In the genomic region with DNA sequence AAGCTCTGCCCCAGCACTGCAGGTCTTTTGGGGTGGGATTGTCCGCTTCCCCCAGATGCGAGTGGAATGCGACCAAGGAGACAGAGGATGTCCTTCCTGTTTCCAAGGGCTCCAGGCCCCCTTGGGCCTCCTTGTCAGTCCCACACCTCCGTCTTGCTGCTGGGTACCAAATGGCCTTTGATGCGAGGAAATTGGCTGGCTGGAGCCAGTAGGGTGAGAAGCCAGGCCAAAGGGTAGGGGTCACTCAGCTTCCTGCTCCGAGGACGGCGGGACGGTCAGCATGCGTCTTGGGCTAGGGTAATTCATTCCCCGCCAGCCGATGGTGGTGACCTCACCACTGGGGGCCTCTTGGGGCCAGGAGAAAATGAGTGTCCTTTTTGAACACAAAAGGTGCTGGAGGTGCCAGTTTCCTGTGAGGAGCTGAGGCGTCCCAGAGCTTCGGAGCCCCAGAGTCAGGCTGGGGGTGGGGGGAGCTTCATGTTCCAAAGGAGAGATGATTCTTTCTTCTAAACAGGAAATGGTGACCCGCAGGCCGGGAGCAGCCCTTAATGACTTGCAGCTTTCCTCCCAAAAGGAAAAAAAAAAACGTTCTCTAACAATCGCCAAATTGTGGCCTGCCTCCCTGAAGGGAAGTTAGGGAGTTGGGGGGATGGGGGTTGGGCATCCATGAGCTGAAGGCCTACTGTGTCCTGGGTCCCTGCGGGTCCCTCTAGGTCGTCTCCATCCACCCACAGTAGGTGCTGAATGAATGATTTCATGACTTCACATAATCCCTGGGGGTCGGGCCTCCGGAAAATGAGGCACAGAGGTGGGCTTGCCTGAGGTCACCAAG, we compare ENCODE assay signal across 1 cellular context.
TF ChIP-seq lines count a peak whose summit lies in the region.

No MANE protein-coding gene starts in this region.

TF ChIP-seq in A549, 52 proteins besides CTCF, POLR2A, EP300 and RAD21 (continued from another document):
- TF ChIP-seq, protein P1, sequence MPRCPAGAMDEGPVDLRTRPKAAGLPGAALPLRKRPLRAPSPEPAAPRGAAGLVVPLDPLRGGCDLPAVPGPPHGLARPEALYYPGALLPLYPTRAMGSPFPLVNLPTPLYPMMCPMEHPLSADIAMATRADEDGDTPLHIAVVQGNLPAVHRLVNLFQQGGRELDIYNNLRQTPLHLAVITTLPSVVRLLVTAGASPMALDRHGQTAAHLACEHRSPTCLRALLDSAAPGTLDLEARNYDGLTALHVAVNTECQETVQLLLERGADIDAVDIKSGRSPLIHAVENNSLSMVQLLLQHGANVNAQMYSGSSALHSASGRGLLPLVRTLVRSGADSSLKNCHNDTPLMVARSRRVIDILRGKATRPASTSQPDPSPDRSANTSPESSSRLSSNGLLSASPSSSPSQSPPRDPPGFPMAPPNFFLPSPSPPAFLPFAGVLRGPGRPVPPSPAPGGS (IDR thresholded peaks at IDR 0.05): no peak
- TF ChIP-seq HEYL (CRISPR knock-in tag; IDR thresholded peaks at IDR 0.05) (no peak), BHLHE40 (IDR thresholded peaks at IDR 0.05; ENCODE audit: low read depth, low read length) (no peak), HDAC2 (IDR thresholded peaks at IDR 0.05) (no peak), CBX2 (IDR thresholded peaks at IDR 0.05; ENCODE audit: borderline replicate concordance, low read depth) (no peak), ZC3H11A (IDR thresholded peaks at IDR 0.05) (no peak), POLR2AphosphoS2 (conservative IDR thresholded peaks at IDR 0.05; ENCODE audit: low read length) (no peak; the same call in 1 of the 2 replicates), MAFK (IDR thresholded peaks at IDR 0.05; ENCODE audit: partially characterized antibody) (no peak), FOXS1 (CRISPR knock-in tag; IDR thresholded peaks at IDR 0.05) (no peak), PHF8 (IDR thresholded peaks at IDR 0.05; ENCODE audit: borderline replicate concordance, low read depth) (no peak), EHMT2 (IDR thresholded peaks at IDR 0.05; ENCODE audit: low read depth) (no peak)
- TF ChIP-seq, protein P2, sequence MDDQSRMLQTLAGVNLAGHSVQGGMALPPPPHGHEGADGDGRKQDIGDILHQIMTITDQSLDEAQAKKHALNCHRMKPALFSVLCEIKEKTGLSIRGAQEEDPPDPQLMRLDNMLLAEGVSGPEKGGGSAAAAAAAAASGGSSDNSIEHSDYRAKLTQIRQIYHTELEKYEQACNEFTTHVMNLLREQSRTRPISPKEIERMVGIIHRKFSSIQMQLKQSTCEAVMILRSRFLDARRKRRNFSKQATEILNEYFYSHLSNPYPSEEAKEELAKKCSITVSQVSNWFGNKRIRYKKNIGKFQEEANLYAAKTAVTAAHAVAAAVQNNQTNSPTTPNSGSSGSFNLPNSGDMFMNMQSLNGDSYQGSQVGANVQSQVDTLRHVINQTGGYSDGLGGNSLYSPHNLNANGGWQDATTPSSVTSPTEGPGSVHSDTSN (IDR thresholded peaks at IDR 0.05): no peak
- TF ChIP-seq, protein P3, sequence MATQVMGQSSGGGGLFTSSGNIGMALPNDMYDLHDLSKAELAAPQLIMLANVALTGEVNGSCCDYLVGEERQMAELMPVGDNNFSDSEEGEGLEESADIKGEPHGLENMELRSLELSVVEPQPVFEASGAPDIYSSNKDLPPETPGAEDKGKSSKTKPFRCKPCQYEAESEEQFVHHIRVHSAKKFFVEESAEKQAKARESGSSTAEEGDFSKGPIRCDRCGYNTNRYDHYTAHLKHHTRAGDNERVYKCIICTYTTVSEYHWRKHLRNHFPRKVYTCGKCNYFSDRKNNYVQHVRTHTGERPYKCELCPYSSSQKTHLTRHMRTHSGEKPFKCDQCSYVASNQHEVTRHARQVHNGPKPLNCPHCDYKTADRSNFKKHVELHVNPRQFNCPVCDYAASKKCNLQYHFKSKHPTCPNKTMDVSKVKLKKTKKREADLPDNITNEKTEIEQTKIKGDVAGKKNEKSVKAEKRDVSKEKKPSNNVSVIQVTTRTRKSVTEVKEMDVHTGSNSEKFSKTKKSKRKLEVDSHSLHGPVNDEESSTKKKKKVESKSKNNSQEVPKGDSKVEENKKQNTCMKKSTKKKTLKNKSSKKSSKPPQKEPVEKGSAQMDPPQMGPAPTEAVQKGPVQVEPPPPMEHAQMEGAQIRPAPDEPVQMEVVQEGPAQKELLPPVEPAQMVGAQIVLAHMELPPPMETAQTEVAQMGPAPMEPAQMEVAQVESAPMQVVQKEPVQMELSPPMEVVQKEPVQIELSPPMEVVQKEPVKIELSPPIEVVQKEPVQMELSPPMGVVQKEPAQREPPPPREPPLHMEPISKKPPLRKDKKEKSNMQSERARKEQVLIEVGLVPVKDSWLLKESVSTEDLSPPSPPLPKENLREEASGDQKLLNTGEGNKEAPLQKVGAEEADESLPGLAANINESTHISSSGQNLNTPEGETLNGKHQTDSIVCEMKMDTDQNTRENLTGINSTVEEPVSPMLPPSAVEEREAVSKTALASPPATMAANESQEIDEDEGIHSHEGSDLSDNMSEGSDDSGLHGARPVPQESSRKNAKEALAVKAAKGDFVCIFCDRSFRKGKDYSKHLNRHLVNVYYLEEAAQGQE (IDR thresholded peaks at IDR 0.05): no peak
